Comparison of ENCODE assay signal across 8 cellular contexts in the genomic region with DNA sequence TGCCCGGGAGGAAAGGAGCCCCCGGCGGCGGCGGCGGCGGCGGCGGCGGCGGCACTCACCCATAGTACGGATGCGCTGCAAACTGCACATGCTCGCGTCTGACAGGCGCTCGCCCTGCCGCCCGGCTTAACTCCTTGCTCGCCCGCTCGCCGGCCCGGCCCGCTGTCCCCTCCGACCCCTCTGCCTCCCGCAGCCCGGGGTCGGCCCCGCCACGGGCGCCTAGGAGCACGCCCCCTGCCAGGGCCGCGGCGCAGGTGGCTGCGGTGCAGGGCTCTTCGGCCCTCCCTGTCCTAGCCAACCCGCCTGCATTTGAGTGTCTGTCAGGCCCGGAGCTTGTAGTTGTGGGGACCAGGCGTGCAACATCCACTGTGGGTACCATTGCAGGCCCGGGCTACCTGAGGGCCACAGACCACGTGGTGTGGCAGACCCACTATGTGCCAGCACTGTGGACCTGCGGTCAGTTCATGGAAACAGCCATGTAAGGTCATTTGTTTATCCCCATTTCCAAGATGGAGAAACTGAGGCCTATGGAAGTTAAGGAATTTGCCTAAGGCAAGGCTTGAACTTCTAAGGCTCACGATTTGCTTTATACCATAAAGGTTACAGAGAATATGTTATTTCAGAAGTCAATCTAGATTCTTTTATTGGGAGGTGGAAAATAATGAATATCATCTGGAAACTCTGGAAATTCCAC. TPM values are rescaled to one million over a fixed set of nuclear protein-coding genes. Genes with fewer than 3 reads are reported as not detected.
DNase-seq lines count a peak whose midpoint lies in the region; ATAC-seq and TF ChIP-seq lines count a peak whose summit lies in the region.

No MANE protein-coding gene starts in this region.

- no peaks in the 10 kb centered on the region for H3K79me2 ChIP-seq in OCI-LY7 (ENCODE audit: insufficient read depth, low read depth, low read length)

- no peaks in the 10 kb centered on the region for H3K36me3 ChIP-seq in OCI-LY7 (ENCODE audit: insufficient read depth, low read length)

- no peaks in the 10 kb centered on the region for H3K36me3 Mint-ChIP-seq in immature natural killer cell

- DNase-seq in D341Med (ENCODE audit: low spot score): peak; percentile 64
- DNase-seq in OCI-LY7 (ENCODE audit: low spot score): peak; percentile 59
- peak; percentile 37 for DNase-seq in astrocyte of the hippocampus (ENCODE audit: low read depth, low spot score)
- peak; percentile 44 to 55 (median 46) for DNase-seq in immature natural killer cell
- peak; percentile 7 for DNase-seq in stimulated activated CD4-positive, alpha-beta T cell treated with anti-CD3 and anti-CD28 coated beads, Interleukin-2, amount 100 ng/mL, for 4 hours (ENCODE audit: low read depth)

- H3K4me3 Mint-ChIP-seq in immature natural killer cell: peak overlapping the region; percentile 73 to 96 (median 77)

- H3K9me2 ChIP-seq in OCI-LY7 (ENCODE audit: insufficient read depth, low read length): no peaks in the 10 kb centered on the region

- H3K4me1 ChIP-seq in OCI-LY7 (ENCODE audit: insufficient read depth, low read length, poor library complexity, severe bottlenecking): peaks cover 37% of the 10 kb centered on the region

- POLR2A ChIA-PET in OCI-LY7 (lab: Charles Lee): no interaction called here

- H3K27ac ChIP-seq in OCI-LY7 (ENCODE audit: low read depth, low read length, poor library complexity, severe bottlenecking): no peak overlapping the region

- H2AFZ ChIP-seq in OCI-LY7 (ENCODE audit: low read length): peak overlapping the region; percentile 98

- ATAC-seq in GM21381 (IDR thresholded peaks at IDR 0.05; ENCODE audit: unreplicated experiment) (peak; percentile 45), HG03196 (IDR thresholded peaks at IDR 0.05; ENCODE audit: unreplicated experiment) (no peak), HG02973 (IDR thresholded peaks at IDR 0.05; ENCODE audit: unreplicated experiment) (no peak)

- H3K4me3 ChIP-seq in OCI-LY7 (ENCODE audit: low read depth, low read length, poor library complexity, severe bottlenecking): peak overlapping the region; percentile 74

- peak overlapping the region in 5 of 6 donors; percentile 62 to 87 (median 83) for H3K27ac Mint-ChIP-seq in immature natural killer cell

- CTCF ChIA-PET in OCI-LY7 (lab: Charles Lee; ENCODE audit: unreplicated experiment): no interaction called here

- H4K20me1 ChIP-seq in OCI-LY7 (ENCODE audit: insufficient read depth, low read length): no peaks in the 10 kb centered on the region

- H3K9me3 ChIP-seq in OCI-LY7 (ENCODE audit: low read length): no peaks in the 10 kb centered on the region

- peak overlapping the region; percentile 94 for H3K4me2 ChIP-seq in OCI-LY7 (ENCODE audit: low read length)

- TF ChIP-seq CTCF in OCI-LY7 (conservative IDR thresholded peaks at IDR 0.05; ENCODE audit: low read length): no peak

- no peaks in the 10 kb centered on the region for H3K9me3 Mint-ChIP-seq in immature natural killer cell

- intact Hi-C loops in OCI-LY7 (cut with micrococcal nuclease; ENCODE audit: unreplicated experiment): loop anchor here (1.0 kb wide), 1 partner anchor 27 kb away; the partner anchor contains the start of gene TMEM229B

- H3K4me1 Mint-ChIP-seq in immature natural killer cell: peaks cover 27 to 47% of the 10 kb centered on the region in 2 donors

- BruUV-seq in OCI-LY7 (replicated peaks; lab: Mats Ljungman, UMichigan): no TSS peak

- peaks cover 3 to 10% (median 3%) of the 10 kb centered on the region in 3 donors for H3K27me3 Mint-ChIP-seq in immature natural killer cell (ENCODE audit: low read depth in 3 of 3)

RNA-seq across cellular contexts. Expression of gene PLEKHH1, which starts 17.6 kb away (rescaled TPM):
- total RNA-seq in OCI-LY7 (2014; rRNA removed; shearing (Covaris generic)): not detected in 2 replicates
- total RNA-seq in OCI-LY7 (2022): not detected in 2 replicates
- under 1 TPM in 1 of 3 donors, not detected in 2; 0.22 TPM for polyA plus RNA-seq in immature natural killer cell

RNA-seq across cellular contexts. Expression of gene TMEM229B, which starts 27.0 kb away (rescaled TPM):
- total RNA-seq in OCI-LY7 (2014; rRNA removed; shearing (Covaris generic)): 3.9 and 4.8 TPM in 2 replicates
- total RNA-seq in OCI-LY7 (2022): 8.5 and 11.7 TPM in 2 replicates
- 10 to 100 TPM; 28.0 to 67.1 (median 35.8) TPM for polyA plus RNA-seq in immature natural killer cell

Comparison
In these comparisons a context has a peak if more than half of its experiments do, and no peak if none do; other contexts are left out.
1. DNase-seq: peak in every context shown above with its lines; median percentile 64 in D341Med; 59 in OCI-LY7; 46 in immature natural killer cell; 37 in astrocyte of the hippocampus; 7 in stimulated activated CD4-positive, alpha-beta T cell treated with anti-CD3 and anti-CD28 coated beads, Interleukin-2, amount 100 ng/mL, for 4 hours.